2 cellular contexts compared by ENCODE assay signal in genomic region chrX:47230136-47230868, GRCh38.
TF ChIP-seq lines count a peak whose summit lies in the region.

No MANE protein-coding gene starts in this region.

TF ChIP-seq in HEK293, 187 proteins besides CTCF, POLR2A, EP300 and RAD21:
- no peak for TF ChIP-seq YY2 (tag by site-specific recombination; IDR thresholded peaks at IDR 0.05)
- TF ChIP-seq, protein P1, sequence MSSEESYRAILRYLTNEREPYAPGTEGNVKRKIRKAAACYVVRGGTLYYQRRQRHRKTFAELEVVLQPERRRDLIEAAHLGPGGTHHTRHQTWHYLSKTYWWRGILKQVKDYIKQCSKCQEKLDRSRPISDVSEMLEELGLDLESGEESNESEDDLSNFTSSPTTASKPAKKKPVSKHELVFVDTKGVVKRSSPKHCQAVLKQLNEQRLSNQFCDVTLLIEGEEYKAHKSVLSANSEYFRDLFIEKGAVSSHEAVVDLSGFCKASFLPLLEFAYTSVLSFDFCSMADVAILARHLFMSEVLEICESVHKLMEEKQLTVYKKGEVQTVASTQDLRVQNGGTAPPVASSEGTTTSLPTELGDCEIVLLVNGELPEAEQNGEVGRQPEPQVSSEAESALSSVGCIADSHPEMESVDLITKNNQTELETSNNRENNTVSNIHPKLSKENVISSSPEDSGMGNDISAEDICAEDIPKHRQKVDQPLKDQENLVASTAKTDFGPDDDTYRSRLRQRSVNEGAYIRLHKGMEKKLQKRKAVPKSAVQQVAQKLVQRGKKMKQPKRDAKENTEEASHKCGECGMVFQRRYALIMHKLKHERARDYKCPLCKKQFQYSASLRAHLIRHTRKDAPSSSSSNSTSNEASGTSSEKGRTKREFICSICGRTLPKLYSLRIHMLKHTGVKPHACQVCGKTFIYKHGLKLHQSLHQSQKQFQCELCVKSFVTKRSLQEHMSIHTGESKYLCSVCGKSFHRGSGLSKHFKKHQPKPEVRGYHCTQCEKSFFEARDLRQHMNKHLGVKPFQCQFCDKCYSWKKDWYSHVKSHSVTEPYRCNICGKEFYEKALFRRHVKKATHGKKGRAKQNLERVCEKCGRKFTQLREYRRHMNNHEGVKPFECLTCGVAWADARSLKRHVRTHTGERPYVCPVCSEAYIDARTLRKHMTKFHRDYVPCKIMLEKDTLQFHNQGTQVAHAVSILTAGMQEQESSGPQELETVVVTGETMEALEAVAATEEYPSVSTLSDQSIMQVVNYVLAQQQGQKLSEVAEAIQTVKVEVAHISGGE (tag by site-specific recombination; conservative IDR thresholded peaks at IDR 0.05; ENCODE audit: low read depth): no peak
- TF ChIP-seq ZNF791 (tag by site-specific recombination; IDR thresholded peaks at IDR 0.05): no peak
- TF ChIP-seq ZNF302 (tag by site-specific recombination; IDR thresholded peaks at IDR 0.05; ENCODE audit: low read depth): no peak
- TF ChIP-seq, protein P2, sequence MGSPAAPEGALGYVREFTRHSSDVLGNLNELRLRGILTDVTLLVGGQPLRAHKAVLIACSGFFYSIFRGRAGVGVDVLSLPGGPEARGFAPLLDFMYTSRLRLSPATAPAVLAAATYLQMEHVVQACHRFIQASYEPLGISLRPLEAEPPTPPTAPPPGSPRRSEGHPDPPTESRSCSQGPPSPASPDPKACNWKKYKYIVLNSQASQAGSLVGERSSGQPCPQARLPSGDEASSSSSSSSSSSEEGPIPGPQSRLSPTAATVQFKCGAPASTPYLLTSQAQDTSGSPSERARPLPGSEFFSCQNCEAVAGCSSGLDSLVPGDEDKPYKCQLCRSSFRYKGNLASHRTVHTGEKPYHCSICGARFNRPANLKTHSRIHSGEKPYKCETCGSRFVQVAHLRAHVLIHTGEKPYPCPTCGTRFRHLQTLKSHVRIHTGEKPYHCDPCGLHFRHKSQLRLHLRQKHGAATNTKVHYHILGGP (tag by site-specific recombination; IDR thresholded peaks at IDR 0.05): no peak
- TF ChIP-seq ZNF629 (tag by site-specific recombination; IDR thresholded peaks at IDR 0.05): no peak
- TF ChIP-seq KLF8 (tag by site-specific recombination; IDR thresholded peaks at IDR 0.05): 0 out of 2 replicates have a peak, but pooled peaks have one; percentile 10
- TF ChIP-seq ZBTB17 (tag by site-specific recombination; IDR thresholded peaks at IDR 0.05): peak; percentile 61; the same call in 1 of the 2 replicates
- 0 out of 2 replicates have a peak, but pooled peaks have one; percentile 19 for TF ChIP-seq ZNF341 (tag by site-specific recombination; IDR thresholded peaks at IDR 0.05; ENCODE audit: low read depth)
- peak; percentile 60; the same call in 1 of the 2 replicates for TF ChIP-seq ZNF600 (tag by site-specific recombination; IDR thresholded peaks at IDR 0.05)

TF ChIP-seq in K562, 482 proteins besides CTCF, POLR2A, EP300 and RAD21:
- TF ChIP-seq MLLT1 (IDR thresholded peaks at IDR 0.05): no peak
- peak; percentile 53 for TF ChIP-seq POLR2B (IDR thresholded peaks at IDR 0.05; ENCODE audit: low read depth, partially characterized antibody)
- 0 out of 2 replicates have a peak, but pooled peaks have one; percentile 46 for TF ChIP-seq POLR2AphosphoS2 (IDR thresholded peaks at IDR 0.05; ENCODE audit: low read length)
- no peak for TF ChIP-seq ELF2 (CRISPR knock-in tag; IDR thresholded peaks at IDR 0.05)
- TF ChIP-seq SUPT5H (IDR thresholded peaks at IDR 0.05): peak; percentile 72
- TF ChIP-seq THRB (CRISPR knock-in tag; conservative IDR thresholded peaks at IDR 0.05): peak; percentile 70
